ENCODE assay signal across 9 cellular contexts in genomic region chr20:58237318-58238182, GRCh38. TPM values are rescaled to one million over a fixed set of nuclear protein-coding genes. Genes with fewer than 3 reads are reported as not detected.
DNase-seq lines count a peak whose midpoint lies in the region; ATAC-seq and TF ChIP-seq lines count a peak whose summit lies in the region.
"Had no signal": no experiment of that assay in that cellular context is flagged by ENCODE, and none has a peak within 500 bp of the region (broad histone marks: within the 10 kb centered on the region; RNA-seq: fewer than 3 reads in every experiment).

No MANE protein-coding gene starts in this region.

- H3K4me2 ChIP-seq in fibroblast of lung (ENCODE audit: extremely low read depth, insufficient read depth, low read length) = peak overlapping the region; percentile 46

- peak overlapping the region in 1 of 4 experiments; percentile 61 for H3K4me3 ChIP-seq in fibroblast of lung (replicated peaks in 1 of 4; ENCODE audit: control extremely low read depth in 1 of 4, insufficient read depth in 1 of 4, low read depth in 3 of 4, low read length in 4 of 4)

- H2AFZ ChIP-seq in fibroblast of lung (ENCODE audit: low read length) = no peak overlapping the region

- no peaks in the 10 kb centered on the region for H3K9me3 Mint-ChIP-seq in T-helper 1 cell treated with Interleukin-12 subunit alpha and Interleukin-12 subunit beta and Interleukin-4 antibody, amounts not matched to agents 30 μg/mL and 1 μg/mL, for 36 hours
- no peaks in the 10 kb centered on the region for H3K9me3 Mint-ChIP-seq in stimulated activated naive CD8-positive, alpha-beta T cell treated with anti-CD3 and anti-CD28 coated beads, Interleukin-15, amount 100 ng/mL, for 72 hours

- H3K9me3 ChIP-seq in T-helper 17 cell (ENCODE audit: control insufficient read depth, low read length, poor library complexity, severe bottlenecking) (no peaks in the 10 kb centered on the region), fibroblast of lung (ENCODE audit: control insufficient read depth, insufficient read depth, low read depth, low read length) (no peaks in the 10 kb centered on the region)

- no peak overlapping the region for H3K9ac ChIP-seq in fibroblast of lung (ENCODE audit: insufficient read depth, low read length)

- peaks cover 6% of the 10 kb centered on the region for H3K36me3 ChIP-seq in fibroblast of lung (ENCODE audit: control insufficient read depth, insufficient read depth, low read length)

- H3K4me1 ChIP-seq in fibroblast of lung (ENCODE audit: control insufficient read depth, extremely low read depth, insufficient read depth, low read length) = peaks cover 8% of the 10 kb centered on the region

- ATAC-seq in T-helper 17 cell (no peak), GM21447 (IDR thresholded peaks at IDR 0.05; ENCODE audit: unreplicated experiment) (no peak), HG02610 (IDR thresholded peaks at IDR 0.05; ENCODE audit: unreplicated experiment) (no peak)
- ATAC-seq in stimulated activated naive CD8-positive, alpha-beta T cell treated with anti-CD3 and anti-CD28 coated beads, Interleukin-15, amount 100 ng/mL, for 72 hours = no peak

- no peaks in the 10 kb centered on the region for H3K27me3 Mint-ChIP-seq in T-helper 1 cell treated with Interleukin-12 subunit alpha and Interleukin-12 subunit beta and Interleukin-4 antibody, amounts not matched to agents 30 μg/mL and 1 μg/mL, for 36 hours (ENCODE audit: low read depth)
- no peaks in the 10 kb centered on the region for H3K27me3 Mint-ChIP-seq in T-helper 17 cell
- no peaks in the 10 kb centered on the region for H3K27me3 Mint-ChIP-seq in stimulated activated naive CD8-positive, alpha-beta T cell treated with anti-CD3 and anti-CD28 coated beads, Interleukin-15, amount 100 ng/mL, for 72 hours

- no peaks in the 10 kb centered on the region for H3K27me3 ChIP-seq in fibroblast of lung (ENCODE audit: control insufficient read depth, insufficient read depth, low read length)

- H3K27ac Mint-ChIP-seq in T-helper 1 cell treated with Interleukin-12 subunit alpha and Interleukin-12 subunit beta and Interleukin-4 antibody, amounts not matched to agents 30 μg/mL and 1 μg/mL, for 36 hours = peak overlapping the region; percentile 81
- peak overlapping the region; percentile 87 for H3K27ac Mint-ChIP-seq in T-helper 17 cell
- H3K27ac Mint-ChIP-seq in stimulated activated naive CD8-positive, alpha-beta T cell treated with anti-CD3 and anti-CD28 coated beads, Interleukin-15, amount 100 ng/mL, for 72 hours = peak overlapping the region; percentile 77 to 87

- DNase-seq in T-helper 1 cell = no peak
- DNase-seq in T-helper 17 cell = no peak
- peak; percentile 72 to 80 for DNase-seq in fibroblast of lung (ENCODE audit: low read depth in 2 of 2)
- DNase-seq in stimulated activated naive CD8-positive, alpha-beta T cell treated with anti-CD3 and anti-CD28 coated beads, Interleukin-15, amount 100 ng/mL, for 72 hours = no peak
- no peak for DNase-seq in iPS-NIHi7 (ENCODE audit: extremely low spot score)

- peak overlapping the region; percentile 34 for H3K27ac ChIP-seq in fibroblast of lung (ENCODE audit: insufficient read depth, low read length)

- H3K4me3 Mint-ChIP-seq in T-helper 1 cell treated with Interleukin-12 subunit alpha and Interleukin-12 subunit beta and Interleukin-4 antibody, amounts not matched to agents 30 μg/mL and 1 μg/mL, for 36 hours = peak overlapping the region; percentile 91
- peak overlapping the region; percentile 87 for H3K4me3 Mint-ChIP-seq in T-helper 17 cell
- H3K4me3 Mint-ChIP-seq in stimulated activated naive CD8-positive, alpha-beta T cell treated with anti-CD3 and anti-CD28 coated beads, Interleukin-15, amount 100 ng/mL, for 72 hours = peak overlapping the region; percentile 76 to 93

- H4K20me1 ChIP-seq in fibroblast of lung (ENCODE audit: control insufficient read depth, extremely low read depth, insufficient read depth, low read length) = no peaks in the 10 kb centered on the region

- H3K4me1 Mint-ChIP-seq in T-helper 1 cell treated with Interleukin-12 subunit alpha and Interleukin-12 subunit beta and Interleukin-4 antibody, amounts not matched to agents 30 μg/mL and 1 μg/mL, for 36 hours (ENCODE audit: low read depth) = peaks cover 17% of the 10 kb centered on the region
- peaks cover 5% of the 10 kb centered on the region for H3K4me1 Mint-ChIP-seq in T-helper 17 cell
- H3K4me1 Mint-ChIP-seq in stimulated activated naive CD8-positive, alpha-beta T cell treated with anti-CD3 and anti-CD28 coated beads, Interleukin-15, amount 100 ng/mL, for 72 hours = peaks cover 39% of the 10 kb centered on the region

- peaks cover 28% of the 10 kb centered on the region for H3K36me3 Mint-ChIP-seq in T-helper 1 cell treated with Interleukin-12 subunit alpha and Interleukin-12 subunit beta and Interleukin-4 antibody, amounts not matched to agents 30 μg/mL and 1 μg/mL, for 36 hours (ENCODE audit: low read depth)
- H3K36me3 Mint-ChIP-seq in T-helper 17 cell (ENCODE audit: low read depth) = no peaks in the 10 kb centered on the region

- H3K79me2 ChIP-seq in fibroblast of lung (ENCODE audit: control insufficient read depth, insufficient read depth, low read length) = no peaks in the 10 kb centered on the region

- TF ChIP-seq CTCF in fibroblast of lung (conservative IDR thresholded peaks at IDR 0.05 in 1 of 2, IDR thresholded peaks at IDR 0.05 in 1 of 2; ENCODE audit: low read depth in 1 of 2, low read length in 2 of 2) = no peak

RNA-seq across cellular contexts. Expression of gene ANKRD60, which starts 9.1 kb away (rescaled TPM):
- not detected for total RNA-seq in T-helper 17 cell
- total RNA-seq in fibroblast of lung = not detected in 2 replicates
- polyA plus RNA-seq in fibroblast of lung = not detected in 2 replicates
- polyA plus RNA-seq in fibroblast of lung (2012) = not detected in 2 replicates
- polyA minus RNA-seq in fibroblast of lung (ENCODE audit: low replicate concordance) = not detected in 2 replicates
- total RNA-seq: lower leg skin had no signal

Comparison
In these comparisons a context has a peak if more than half of its experiments do, and no peak if none do; other contexts are left out.
1. DNase-seq: peak in fibroblast of lung (2 of 2); none in T-helper 1 cell (0 of 5), T-helper 17 cell (0 of 3), stimulated activated naive CD8-positive, alpha-beta T cell treated with anti-CD3 and anti-CD28 coated beads, Interleukin-15, amount 100 ng/mL, for 72 hours (0 of 2) and iPS-NIHi7 (single experiment).
2. Peak in every context shown above with its lines, with median percentiles within 50 percentile points of each other: H3K27ac Mint-ChIP-seq and H3K4me3 Mint-ChIP-seq.